ENCODE assay signal across 22 cellular contexts in genomic region chr17:67649891-67650290, GRCh38.
A peak's percentile ranks its signal among the peaks of the same experiment; 100 is the strongest.
DNase-seq lines count a peak whose midpoint lies in the region; ATAC-seq, FAIRE-seq and TF ChIP-seq lines count a peak whose summit lies in the region.
"Had no signal": no experiment of that assay in that cellular context is flagged by ENCODE, and none has a peak within 500 bp of the region (broad histone marks: within the 10 kb centered on the region; RNA-seq: fewer than 3 reads in every experiment).

No MANE protein-coding gene starts in this region.

- H3K27ac Mint-ChIP-seq in activated T-cell treated with anti-CD3 and anti-CD28 coated beads, Interleukin-2, amount 50 U/mL, for 24 hours: peak overlapping the region; percentile 64
- peak overlapping the region; percentile 52 for H3K27ac Mint-ChIP-seq in activated CD8-positive, alpha-beta T cell treated with anti-CD3 and anti-CD28 coated beads, Interleukin-2, amount 10 ng/mL, durations not matched to agents 7 days and 5 days
- peak overlapping the region; percentile 92 for H3K27ac Mint-ChIP-seq in stimulated activated effector memory CD8-positive, alpha-beta T cell treated with anti-CD3 and anti-CD28 coated beads, Interleukin-12 subunit alpha, Interleukin-12 subunit beta, amount 100 ng/mL, for 72 hours
- H3K27ac Mint-ChIP-seq: activated naive CD8-positive, alpha-beta T cell treated with anti-CD3 and anti-CD28 coated beads for 36 hours had no signal

- no peaks in the 10 kb centered on the region for H3K27me3 ChIP-seq in MM.1S (replicated peaks; ENCODE audit: insufficient read depth, low read length)
- H3K27me3 ChIP-seq: gastroesophageal sphincter, hepatocyte, stomach, vagina had no signal

- H3K9me3 ChIP-seq in MM.1S (replicated peaks; ENCODE audit: insufficient read depth, low read length): no peaks in the 10 kb centered on the region
- H3K9me3 ChIP-seq: gastroesophageal sphincter, stomach, vagina had no signal

- no peak for ATAC-seq in activated CD8-positive, alpha-beta T cell treated with anti-CD3 and anti-CD28 coated beads, Interleukin-2, amount 10 ng/mL, durations not matched to agents 7 days and 5 days
- ATAC-seq in stimulated activated effector memory CD8-positive, alpha-beta T cell treated with anti-CD3 and anti-CD28 coated beads, Interleukin-12 subunit alpha, Interleukin-12 subunit beta, amount 100 ng/mL, for 72 hours: no peak
- ATAC-seq: gastroesophageal sphincter had no signal

- H3K9ac ChIP-seq in MM.1S (ENCODE audit: low read length): peak overlapping the region; percentile 74

- DNase-seq in activated T-cell treated with anti-CD3 and anti-CD28 coated beads, Interleukin-2, amount 50 U/mL, for 24 hours: no peak
- no peak for DNase-seq in activated T-cell treated with anti-CD3 and anti-CD28 coated beads, Interleukin-2, amount 50 U/mL, for 48 hours
- DNase-seq in MM.1S (peak; percentile 54), C1 segment of cervical spinal cord (lab: John Stamatoyannopoulos, UW) (no peak), GM12892 (ENCODE audit: insufficient read length) (no peak), GM19238 (ENCODE audit: insufficient read length, low spot score) (no peak)
- DNase-seq in activated CD8-positive, alpha-beta T cell treated with anti-CD3 and anti-CD28 coated beads, Interleukin-2, amount 10 ng/mL, durations not matched to agents 7 days and 5 days: no peak
- no peak for DNase-seq in stimulated activated effector memory CD8-positive, alpha-beta T cell treated with anti-CD3 and anti-CD28 coated beads, Interleukin-12 subunit alpha, Interleukin-12 subunit beta, amount 100 ng/mL, for 72 hours (ENCODE audit: low spot score in 2 of 2)
- DNase-seq: activated CD4-positive, CD25-positive, alpha-beta regulatory T cell treated with anti-CD3 and anti-CD28 coated beads, Interleukin-2, amount 50 U/mL, for 72 hours; activated gamma-delta T cell; activated naive CD8-positive, alpha-beta T cell treated with anti-CD3 and anti-CD28 coated beads for 36 hours; NCI-H1092; NCI-H524; SHP77 treated with DMSO at 0.1 percent for 48 hours; small intestine; stomach; T-helper 2 cell had no signal

- H3K36me3 Mint-ChIP-seq in activated T-cell treated with anti-CD3 and anti-CD28 coated beads, Interleukin-2, amount 50 U/mL, for 24 hours (ENCODE audit: low read depth): peaks cover 34% of the 10 kb centered on the region
- H3K36me3 Mint-ChIP-seq in activated CD8-positive, alpha-beta T cell treated with anti-CD3 and anti-CD28 coated beads, Interleukin-2, amount 10 ng/mL, durations not matched to agents 7 days and 5 days (ENCODE audit: low read depth): peaks cover 9% of the 10 kb centered on the region
- peaks cover 10% of the 10 kb centered on the region for H3K36me3 Mint-ChIP-seq in stimulated activated effector memory CD8-positive, alpha-beta T cell treated with anti-CD3 and anti-CD28 coated beads, Interleukin-12 subunit alpha, Interleukin-12 subunit beta, amount 100 ng/mL, for 72 hours
- H3K36me3 Mint-ChIP-seq: activated naive CD8-positive, alpha-beta T cell treated with anti-CD3 and anti-CD28 coated beads for 36 hours had no signal

- no peaks in the 10 kb centered on the region for H4K20me1 ChIP-seq in MM.1S (ENCODE audit: insufficient read depth, low read length)

- H2AFZ ChIP-seq in MM.1S (ENCODE audit: low read length): peak overlapping the region; percentile 78
- H2AFZ ChIP-seq: hepatocyte had no signal

- no peak for TF ChIP-seq POLR2A in GM12892 (IDR thresholded peaks at IDR 0.05; ENCODE audit: low read depth, low read length)

- TF ChIP-seq CTCF in MM.1S (IDR thresholded peaks at IDR 0.05; ENCODE audit: low read length): peak; percentile 31

- FAIRE-seq in GM12892 (lab: Jason Lieb, UNC): no peak
- FAIRE-seq: A204.1, bronchial epithelial cell, small intestine had no signal

- peak overlapping the region; percentile 91 for H3K27ac ChIP-seq in MM.1S (ENCODE audit: low read length)
- H3K27ac ChIP-seq: hepatocyte, vagina had no signal

- H3F3A ChIP-seq in MM.1S (ENCODE audit: insufficient read depth, low read length): peaks cover 54% of the 10 kb centered on the region

- H3K4me1 Mint-ChIP-seq in activated T-cell treated with anti-CD3 and anti-CD28 coated beads, Interleukin-2, amount 50 U/mL, for 24 hours (ENCODE audit: low read depth): peaks cover 18% of the 10 kb centered on the region
- peaks cover 17% of the 10 kb centered on the region for H3K4me1 Mint-ChIP-seq in activated CD8-positive, alpha-beta T cell treated with anti-CD3 and anti-CD28 coated beads, Interleukin-2, amount 10 ng/mL, durations not matched to agents 7 days and 5 days (ENCODE audit: low read depth)
- H3K4me1 Mint-ChIP-seq in stimulated activated effector memory CD8-positive, alpha-beta T cell treated with anti-CD3 and anti-CD28 coated beads, Interleukin-12 subunit alpha, Interleukin-12 subunit beta, amount 100 ng/mL, for 72 hours: peaks cover 59% of the 10 kb centered on the region

- H3K9me2 ChIP-seq in MM.1S (replicated peaks; ENCODE audit: insufficient read depth, low read length): no peaks in the 10 kb centered on the region

- no peaks in the 10 kb centered on the region for H3K79me2 ChIP-seq in MM.1S (ENCODE audit: low read length)
- H3K79me2 ChIP-seq: hepatocyte had no signal

- POLR2A ChIA-PET in activated CD8-positive, alpha-beta T cell treated with anti-CD3 and anti-CD28 coated beads, Interleukin-2, amount 10 ng/mL, durations not matched to agents 7 days and 5 days (lab: Charles Lee): no interaction called here

- no peak overlapping the region for H3K4me3 Mint-ChIP-seq in activated T-cell treated with anti-CD3 and anti-CD28 coated beads, Interleukin-2, amount 50 U/mL, for 24 hours
- no peak overlapping the region for H3K4me3 Mint-ChIP-seq in activated CD8-positive, alpha-beta T cell treated with anti-CD3 and anti-CD28 coated beads, Interleukin-2, amount 10 ng/mL, durations not matched to agents 7 days and 5 days
- peak overlapping the region; percentile 65 for H3K4me3 Mint-ChIP-seq in stimulated activated effector memory CD8-positive, alpha-beta T cell treated with anti-CD3 and anti-CD28 coated beads, Interleukin-12 subunit alpha, Interleukin-12 subunit beta, amount 100 ng/mL, for 72 hours
- H3K4me3 Mint-ChIP-seq: activated naive CD8-positive, alpha-beta T cell treated with anti-CD3 and anti-CD28 coated beads for 36 hours had no signal

- H3K4me1 ChIP-seq in MM.1S (ENCODE audit: low read length): peaks cover 57% of the 10 kb centered on the region

- H3K4me2 ChIP-seq in MM.1S (ENCODE audit: low read depth, low read length): peak overlapping the region; percentile 97
- H3K4me2 ChIP-seq: hepatocyte had no signal

- peak overlapping the region; percentile 40 for H3K4me3 ChIP-seq in MM.1S (ENCODE audit: low read length)
- H3K4me3 ChIP-seq: gastroesophageal sphincter, hepatocyte, stomach, vagina had no signal

- no peaks in the 10 kb centered on the region for H3K9me3 Mint-ChIP-seq in activated T-cell treated with anti-CD3 and anti-CD28 coated beads, Interleukin-2, amount 50 U/mL, for 24 hours
- no peaks in the 10 kb centered on the region for H3K9me3 Mint-ChIP-seq in activated CD8-positive, alpha-beta T cell treated with anti-CD3 and anti-CD28 coated beads, Interleukin-2, amount 10 ng/mL, durations not matched to agents 7 days and 5 days (ENCODE audit: insufficient read depth)
- H3K9me3 Mint-ChIP-seq in stimulated activated effector memory CD8-positive, alpha-beta T cell treated with anti-CD3 and anti-CD28 coated beads, Interleukin-12 subunit alpha, Interleukin-12 subunit beta, amount 100 ng/mL, for 72 hours: no peaks in the 10 kb centered on the region
- H3K9me3 Mint-ChIP-seq: activated naive CD8-positive, alpha-beta T cell treated with anti-CD3 and anti-CD28 coated beads for 36 hours had no signal

- CTCF ChIA-PET in activated CD8-positive, alpha-beta T cell treated with anti-CD3 and anti-CD28 coated beads, Interleukin-2, amount 10 ng/mL, durations not matched to agents 7 days and 5 days (lab: Charles Lee): no interaction called here

- no peaks in the 10 kb centered on the region for H3K36me3 ChIP-seq in MM.1S (replicated peaks; ENCODE audit: insufficient read depth, low read length)
- H3K36me3 ChIP-seq: gastroesophageal sphincter, vagina had no signal

- H3K27me3 Mint-ChIP-seq in activated T-cell treated with anti-CD3 and anti-CD28 coated beads, Interleukin-2, amount 50 U/mL, for 24 hours: no peaks in the 10 kb centered on the region
- H3K27me3 Mint-ChIP-seq in activated CD8-positive, alpha-beta T cell treated with anti-CD3 and anti-CD28 coated beads, Interleukin-2, amount 10 ng/mL, durations not matched to agents 7 days and 5 days (ENCODE audit: low read depth): no peaks in the 10 kb centered on the region
- H3K27me3 Mint-ChIP-seq: activated naive CD8-positive, alpha-beta T cell treated with anti-CD3 and anti-CD28 coated beads for 36 hours had no signal
